Comparison of ENCODE assay signal across 1 cellular context in the genomic region with DNA sequence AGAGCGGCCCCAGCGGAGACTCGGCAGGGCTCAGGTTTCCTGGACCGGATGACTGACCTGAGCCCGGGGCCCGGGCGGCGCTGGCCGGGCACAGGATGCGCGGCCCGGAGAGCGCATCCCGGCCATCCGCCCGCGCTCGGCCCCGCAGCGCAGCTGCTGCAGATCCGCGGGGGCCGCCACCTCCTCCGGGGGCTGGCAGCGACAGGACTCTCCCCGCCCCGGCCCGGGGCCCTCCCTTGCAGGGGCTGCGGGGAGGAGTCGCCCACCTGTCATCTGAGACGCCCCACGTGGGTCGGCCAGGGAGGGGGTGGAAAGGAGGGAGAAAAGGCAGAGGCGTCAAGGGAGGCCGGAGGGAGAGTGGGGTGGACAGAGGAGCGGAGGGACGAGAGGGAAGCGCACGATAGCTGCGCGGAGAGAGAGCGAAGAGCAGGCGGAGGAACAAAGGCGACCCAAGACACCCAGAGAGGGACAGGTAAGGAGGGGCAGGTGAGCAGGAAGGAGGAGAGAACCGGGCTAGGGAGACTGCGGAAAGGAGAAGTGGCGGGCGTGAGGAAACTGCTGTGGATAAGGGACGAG.
TF ChIP-seq lines count a peak whose summit lies in the region.

No MANE protein-coding gene starts in this region.

TF ChIP-seq in K562, 482 proteins besides CTCF, POLR2A, EP300 and RAD21 (continues in another document):
- no peak for TF ChIP-seq PHB (CRISPR knock-in tag; IDR thresholded peaks at IDR 0.05)
- TF ChIP-seq HDAC2 (IDR thresholded peaks at IDR 0.05), result peak; percentile 86
- TF ChIP-seq, protein P1, sequence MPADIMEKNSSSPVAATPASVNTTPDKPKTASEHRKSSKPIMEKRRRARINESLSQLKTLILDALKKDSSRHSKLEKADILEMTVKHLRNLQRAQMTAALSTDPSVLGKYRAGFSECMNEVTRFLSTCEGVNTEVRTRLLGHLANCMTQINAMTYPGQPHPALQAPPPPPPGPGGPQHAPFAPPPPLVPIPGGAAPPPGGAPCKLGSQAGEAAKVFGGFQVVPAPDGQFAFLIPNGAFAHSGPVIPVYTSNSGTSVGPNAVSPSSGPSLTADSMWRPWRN (IDR thresholded peaks at IDR 0.05; ENCODE audit: low read depth), result no peak
- peak; percentile 60 for TF ChIP-seq BRD9 (IDR thresholded peaks at IDR 0.05; ENCODE audit: low read depth, partially characterized antibody)
- TF ChIP-seq SP1 (CRISPR knock-in tag; IDR thresholded peaks at IDR 0.05), result no peak
- no peak for TF ChIP-seq FOXK1 (CRISPR knock-in tag; IDR thresholded peaks at IDR 0.05; ENCODE audit: borderline replicate concordance)
- no peak for TF ChIP-seq ZBTB1 (CRISPR knock-in tag; IDR thresholded peaks at IDR 0.05; ENCODE audit: borderline replicate concordance, low read depth)
- TF ChIP-seq ZNF766 (CRISPR knock-in tag; conservative IDR thresholded peaks at IDR 0.05), result no peak
- peak; percentile 68; the same call in 1 of the 2 replicates for TF ChIP-seq TRIM28 (IDR thresholded peaks at IDR 0.05)
- no peak for TF ChIP-seq HOXB6 (CRISPR knock-in tag; IDR thresholded peaks at IDR 0.05; ENCODE audit: borderline replicate concordance)
- TF ChIP-seq, protein P2, sequence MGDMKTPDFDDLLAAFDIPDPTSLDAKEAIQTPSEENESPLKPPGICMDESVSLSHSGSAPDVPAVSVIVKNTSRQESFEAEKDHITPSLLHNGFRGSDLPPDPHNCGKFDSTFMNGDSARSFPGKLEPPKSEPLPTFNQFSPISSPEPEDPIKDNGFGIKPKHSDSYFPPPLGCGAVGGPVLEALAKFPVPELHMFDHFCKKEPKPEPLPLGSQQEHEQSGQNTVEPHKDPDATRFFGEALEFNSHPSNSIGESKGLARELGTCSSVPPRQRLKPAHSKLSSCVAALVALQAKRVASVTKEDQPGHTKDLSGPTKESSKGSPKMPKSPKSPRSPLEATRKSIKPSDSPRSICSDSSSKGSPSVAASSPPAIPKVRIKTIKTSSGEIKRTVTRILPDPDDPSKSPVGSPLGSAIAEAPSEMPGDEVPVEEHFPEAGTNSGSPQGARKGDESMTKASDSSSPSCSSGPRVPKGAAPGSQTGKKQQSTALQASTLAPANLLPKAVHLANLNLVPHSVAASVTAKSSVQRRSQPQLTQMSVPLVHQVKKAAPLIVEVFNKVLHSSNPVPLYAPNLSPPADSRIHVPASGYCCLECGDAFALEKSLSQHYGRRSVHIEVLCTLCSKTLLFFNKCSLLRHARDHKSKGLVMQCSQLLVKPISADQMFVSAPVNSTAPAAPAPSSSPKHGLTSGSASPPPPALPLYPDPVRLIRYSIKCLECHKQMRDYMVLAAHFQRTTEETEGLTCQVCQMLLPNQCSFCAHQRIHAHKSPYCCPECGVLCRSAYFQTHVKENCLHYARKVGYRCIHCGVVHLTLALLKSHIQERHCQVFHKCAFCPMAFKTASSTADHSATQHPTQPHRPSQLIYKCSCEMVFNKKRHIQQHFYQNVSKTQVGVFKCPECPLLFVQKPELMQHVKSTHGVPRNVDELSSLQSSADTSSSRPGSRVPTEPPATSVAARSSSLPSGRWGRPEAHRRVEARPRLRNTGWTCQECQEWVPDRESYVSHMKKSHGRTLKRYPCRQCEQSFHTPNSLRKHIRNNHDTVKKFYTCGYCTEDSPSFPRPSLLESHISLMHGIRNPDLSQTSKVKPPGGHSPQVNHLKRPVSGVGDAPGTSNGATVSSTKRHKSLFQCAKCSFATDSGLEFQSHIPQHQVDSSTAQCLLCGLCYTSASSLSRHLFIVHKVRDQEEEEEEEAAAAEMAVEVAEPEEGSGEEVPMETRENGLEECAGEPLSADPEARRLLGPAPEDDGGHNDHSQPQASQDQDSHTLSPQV (IDR thresholded peaks at IDR 0.05), result no peak
- TF ChIP-seq MBD1 (CRISPR knock-in tag; IDR thresholded peaks at IDR 0.05), result no peak
- no peak for TF ChIP-seq HDAC8 (tag; IDR thresholded peaks at IDR 0.05)
- TF ChIP-seq, protein P3, sequence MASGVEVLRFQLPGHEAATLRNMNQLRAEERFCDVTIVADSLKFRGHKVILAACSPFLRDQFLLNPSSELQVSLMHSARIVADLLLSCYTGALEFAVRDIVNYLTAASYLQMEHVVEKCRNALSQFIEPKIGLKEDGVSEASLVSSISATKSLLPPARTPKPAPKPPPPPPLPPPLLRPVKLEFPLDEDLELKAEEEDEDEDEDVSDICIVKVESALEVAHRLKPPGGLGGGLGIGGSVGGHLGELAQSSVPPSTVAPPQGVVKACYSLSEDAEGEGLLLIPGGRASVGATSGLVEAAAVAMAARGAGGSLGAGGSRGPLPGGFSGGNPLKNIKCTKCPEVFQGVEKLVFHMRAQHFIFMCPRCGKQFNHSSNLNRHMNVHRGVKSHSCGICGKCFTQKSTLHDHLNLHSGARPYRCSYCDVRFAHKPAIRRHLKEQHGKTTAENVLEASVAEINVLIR (CRISPR knock-in tag; IDR thresholded peaks at IDR 0.05), result no peak
- no peak for TF ChIP-seq ZBTB33 (CRISPR knock-in tag; IDR thresholded peaks at IDR 0.05)
- TF ChIP-seq, protein P4, sequence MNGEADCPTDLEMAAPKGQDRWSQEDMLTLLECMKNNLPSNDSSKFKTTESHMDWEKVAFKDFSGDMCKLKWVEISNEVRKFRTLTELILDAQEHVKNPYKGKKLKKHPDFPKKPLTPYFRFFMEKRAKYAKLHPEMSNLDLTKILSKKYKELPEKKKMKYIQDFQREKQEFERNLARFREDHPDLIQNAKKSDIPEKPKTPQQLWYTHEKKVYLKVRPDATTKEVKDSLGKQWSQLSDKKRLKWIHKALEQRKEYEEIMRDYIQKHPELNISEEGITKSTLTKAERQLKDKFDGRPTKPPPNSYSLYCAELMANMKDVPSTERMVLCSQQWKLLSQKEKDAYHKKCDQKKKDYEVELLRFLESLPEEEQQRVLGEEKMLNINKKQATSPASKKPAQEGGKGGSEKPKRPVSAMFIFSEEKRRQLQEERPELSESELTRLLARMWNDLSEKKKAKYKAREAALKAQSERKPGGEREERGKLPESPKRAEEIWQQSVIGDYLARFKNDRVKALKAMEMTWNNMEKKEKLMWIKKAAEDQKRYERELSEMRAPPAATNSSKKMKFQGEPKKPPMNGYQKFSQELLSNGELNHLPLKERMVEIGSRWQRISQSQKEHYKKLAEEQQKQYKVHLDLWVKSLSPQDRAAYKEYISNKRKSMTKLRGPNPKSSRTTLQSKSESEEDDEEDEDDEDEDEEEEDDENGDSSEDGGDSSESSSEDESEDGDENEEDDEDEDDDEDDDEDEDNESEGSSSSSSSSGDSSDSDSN (IDR thresholded peaks at IDR 0.05; ENCODE audit: borderline replicate concordance in 1 of 2, low read depth in 2 of 2, low read length in 2 of 2), result 0 out of 4 replicates have a peak, but pooled peaks have one; percentile 31 to 64
- no peak for TF ChIP-seq FIP1L1 (IDR thresholded peaks at IDR 0.05; ENCODE audit: low read depth, low read length, poor library complexity, severe bottlenecking)
- no peak for TF ChIP-seq ZNF696 (CRISPR knock-in tag; conservative IDR thresholded peaks at IDR 0.05)
- TF ChIP-seq NR2F6 (CRISPR knock-in tag; IDR thresholded peaks at IDR 0.05), result no peak
- TF ChIP-seq SAP30 (IDR thresholded peaks at IDR 0.05; ENCODE audit: borderline replicate concordance, insufficient read depth, low read depth, low read length, poor library complexity, severe bottlenecking), result peak; percentile 82
- no peak for TF ChIP-seq SMAD3 (CRISPR knock-in tag; conservative IDR thresholded peaks at IDR 0.05)
- TF ChIP-seq ZNF780A (CRISPR knock-in tag; IDR thresholded peaks at IDR 0.05), result no peak
- no peak for TF ChIP-seq NR1H2 (CRISPR knock-in tag; IDR thresholded peaks at IDR 0.05)
- TF ChIP-seq, protein P5, sequence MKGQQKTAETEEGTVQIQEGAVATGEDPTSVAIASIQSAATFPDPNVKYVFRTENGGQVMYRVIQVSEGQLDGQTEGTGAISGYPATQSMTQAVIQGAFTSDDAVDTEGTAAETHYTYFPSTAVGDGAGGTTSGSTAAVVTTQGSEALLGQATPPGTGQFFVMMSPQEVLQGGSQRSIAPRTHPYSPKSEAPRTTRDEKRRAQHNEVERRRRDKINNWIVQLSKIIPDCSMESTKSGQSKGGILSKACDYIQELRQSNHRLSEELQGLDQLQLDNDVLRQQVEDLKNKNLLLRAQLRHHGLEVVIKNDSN (CRISPR knock-in tag; IDR thresholded peaks at IDR 0.05), result peak; percentile 79
- TF ChIP-seq, protein P6, sequence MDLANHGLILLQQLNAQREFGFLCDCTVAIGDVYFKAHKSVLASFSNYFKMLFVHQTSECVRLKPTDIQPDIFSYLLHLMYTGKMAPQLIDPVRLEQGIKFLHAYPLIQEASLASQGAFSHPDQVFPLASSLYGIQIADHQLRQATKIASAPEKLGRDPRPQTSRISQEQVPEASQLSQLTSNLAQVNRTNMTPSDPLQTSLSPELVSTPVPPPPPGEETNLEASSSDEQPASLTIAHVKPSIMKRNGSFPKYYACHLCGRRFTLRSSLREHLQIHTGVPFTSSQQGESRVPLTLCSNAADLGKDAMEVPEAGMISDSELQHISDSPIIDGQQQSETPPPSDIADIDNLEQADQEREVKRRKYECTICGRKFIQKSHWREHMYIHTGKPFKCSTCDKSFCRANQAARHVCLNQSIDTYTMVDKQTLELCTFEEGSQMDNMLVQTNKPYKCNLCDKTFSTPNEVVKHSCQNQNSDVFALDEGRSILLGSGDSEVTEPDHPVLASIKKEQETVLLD (IDR thresholded peaks at IDR 0.05), result peak; percentile 86
- TF ChIP-seq, protein P7, sequence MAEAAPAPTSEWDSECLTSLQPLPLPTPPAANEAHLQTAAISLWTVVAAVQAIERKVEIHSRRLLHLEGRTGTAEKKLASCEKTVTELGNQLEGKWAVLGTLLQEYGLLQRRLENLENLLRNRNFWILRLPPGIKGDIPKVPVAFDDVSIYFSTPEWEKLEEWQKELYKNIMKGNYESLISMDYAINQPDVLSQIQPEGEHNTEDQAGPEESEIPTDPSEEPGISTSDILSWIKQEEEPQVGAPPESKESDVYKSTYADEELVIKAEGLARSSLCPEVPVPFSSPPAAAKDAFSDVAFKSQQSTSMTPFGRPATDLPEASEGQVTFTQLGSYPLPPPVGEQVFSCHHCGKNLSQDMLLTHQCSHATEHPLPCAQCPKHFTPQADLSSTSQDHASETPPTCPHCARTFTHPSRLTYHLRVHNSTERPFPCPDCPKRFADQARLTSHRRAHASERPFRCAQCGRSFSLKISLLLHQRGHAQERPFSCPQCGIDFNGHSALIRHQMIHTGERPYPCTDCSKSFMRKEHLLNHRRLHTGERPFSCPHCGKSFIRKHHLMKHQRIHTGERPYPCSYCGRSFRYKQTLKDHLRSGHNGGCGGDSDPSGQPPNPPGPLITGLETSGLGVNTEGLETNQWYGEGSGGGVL (CRISPR knock-in tag; IDR thresholded peaks at IDR 0.05), result no peak
- peak; percentile 64 to 73 for TF ChIP-seq NRF1 (conservative IDR thresholded peaks at IDR 0.05 in 1 of 2, IDR thresholded peaks at IDR 0.05 in 1 of 2)
- no peak for TF ChIP-seq HIVEP1 (CRISPR knock-in tag; IDR thresholded peaks at IDR 0.05)
- TF ChIP-seq PYGO2 (tag; IDR thresholded peaks at IDR 0.05), result no peak
- no peak for TF ChIP-seq ZNF778 (CRISPR knock-in tag; IDR thresholded peaks at IDR 0.05)
- no peak for TF ChIP-seq PTTG1 (tag; IDR thresholded peaks at IDR 0.05; ENCODE audit: low read depth)
- 0 out of 2 replicates have a peak, but pooled peaks have one; percentile 3 for TF ChIP-seq NFIC (IDR thresholded peaks at IDR 0.05)
- TF ChIP-seq NFYB (IDR thresholded peaks at IDR 0.05; ENCODE audit: extremely low read depth, insufficient read length), result no peak
- no peak for TF ChIP-seq FOXA1 (IDR thresholded peaks at IDR 0.05; ENCODE audit: borderline replicate concordance)
- no peak; the same call in 1 of the 2 replicates for TF ChIP-seq LEF1 (IDR thresholded peaks at IDR 0.05)
- TF ChIP-seq, protein P8, sequence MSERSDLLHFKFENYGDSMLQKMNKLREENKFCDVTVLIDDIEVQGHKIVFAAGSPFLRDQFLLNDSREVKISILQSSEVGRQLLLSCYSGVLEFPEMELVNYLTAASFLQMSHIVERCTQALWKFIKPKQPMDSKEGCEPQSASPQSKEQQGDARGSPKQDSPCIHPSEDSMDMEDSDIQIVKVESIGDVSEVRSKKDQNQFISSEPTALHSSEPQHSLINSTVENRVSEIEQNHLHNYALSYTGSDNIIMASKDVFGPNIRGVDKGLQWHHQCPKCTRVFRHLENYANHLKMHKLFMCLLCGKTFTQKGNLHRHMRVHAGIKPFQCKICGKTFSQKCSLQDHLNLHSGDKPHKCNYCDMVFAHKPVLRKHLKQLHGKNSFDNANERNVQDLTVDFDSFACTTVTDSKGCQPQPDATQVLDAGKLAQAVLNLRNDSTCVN (CRISPR knock-in tag; IDR thresholded peaks at IDR 0.05), result peak; percentile 86
- TF ChIP-seq, protein P9, sequence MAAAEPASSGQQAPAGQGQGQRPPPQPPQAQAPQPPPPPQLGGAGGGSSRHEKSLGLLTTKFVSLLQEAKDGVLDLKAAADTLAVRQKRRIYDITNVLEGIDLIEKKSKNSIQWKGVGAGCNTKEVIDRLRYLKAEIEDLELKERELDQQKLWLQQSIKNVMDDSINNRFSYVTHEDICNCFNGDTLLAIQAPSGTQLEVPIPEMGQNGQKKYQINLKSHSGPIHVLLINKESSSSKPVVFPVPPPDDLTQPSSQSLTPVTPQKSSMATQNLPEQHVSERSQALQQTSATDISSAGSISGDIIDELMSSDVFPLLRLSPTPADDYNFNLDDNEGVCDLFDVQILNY (CRISPR knock-in tag; IDR thresholded peaks at IDR 0.05), result no peak
- peak; percentile 84 for TF ChIP-seq MTA1 (IDR thresholded peaks at IDR 0.05; ENCODE audit: borderline replicate concordance)
- peak; percentile 50 for TF ChIP-seq ASH1L (IDR thresholded peaks at IDR 0.05; ENCODE audit: borderline replicate concordance, low read depth, partially characterized antibody)
- no peak for TF ChIP-seq SMARCA4 (IDR thresholded peaks at IDR 0.05)
- no peak for TF ChIP-seq KAT2B (IDR thresholded peaks at IDR 0.05; ENCODE audit: low read depth, low read length)
- TF ChIP-seq SMARCB1 (IDR thresholded peaks at IDR 0.05; ENCODE audit: insufficient read length, low read depth), result no peak
